ENCODE assay signal across 1 cellular context in the genomic region with DNA sequence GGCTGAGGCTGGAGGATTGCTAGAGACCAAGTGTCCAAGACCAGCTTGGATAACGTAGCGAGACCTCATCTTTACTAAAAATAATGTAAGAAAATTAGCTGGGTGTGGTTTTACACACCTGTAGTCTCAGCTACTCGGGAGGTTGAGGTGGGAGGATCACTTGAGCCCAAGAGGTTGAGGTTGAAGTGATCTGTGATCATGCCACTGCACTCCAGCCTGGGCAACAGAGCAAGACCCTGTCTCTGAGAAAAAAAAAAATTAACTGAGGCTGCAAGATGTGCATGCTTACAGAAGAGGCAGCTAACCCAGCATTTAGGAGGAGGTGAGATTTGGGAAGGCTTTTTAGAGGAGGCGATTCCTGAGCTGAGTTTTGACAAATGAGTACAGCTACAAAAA.
TF ChIP-seq lines count a peak whose summit lies in the region.

No MANE protein-coding gene starts in this region.

TF ChIP-seq in K562, 482 proteins besides CTCF, POLR2A, EP300 and RAD21 (continued from another document):
- TF ChIP-seq, protein P1, sequence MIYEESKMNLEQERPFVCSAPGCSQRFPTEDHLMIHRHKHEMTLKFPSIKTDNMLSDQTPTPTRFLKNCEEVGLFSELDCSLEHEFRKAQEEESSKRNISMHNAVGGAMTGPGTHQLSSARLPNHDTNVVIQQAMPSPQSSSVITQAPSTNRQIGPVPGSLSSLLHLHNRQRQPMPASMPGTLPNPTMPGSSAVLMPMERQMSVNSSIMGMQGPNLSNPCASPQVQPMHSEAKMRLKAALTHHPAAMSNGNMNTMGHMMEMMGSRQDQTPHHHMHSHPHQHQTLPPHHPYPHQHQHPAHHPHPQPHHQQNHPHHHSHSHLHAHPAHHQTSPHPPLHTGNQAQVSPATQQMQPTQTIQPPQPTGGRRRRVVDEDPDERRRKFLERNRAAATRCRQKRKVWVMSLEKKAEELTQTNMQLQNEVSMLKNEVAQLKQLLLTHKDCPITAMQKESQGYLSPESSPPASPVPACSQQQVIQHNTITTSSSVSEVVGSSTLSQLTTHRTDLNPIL (CRISPR knock-in tag; IDR thresholded peaks at IDR 0.05): no peak
